34 cellular contexts compared by ENCODE assay signal in the genomic region with DNA sequence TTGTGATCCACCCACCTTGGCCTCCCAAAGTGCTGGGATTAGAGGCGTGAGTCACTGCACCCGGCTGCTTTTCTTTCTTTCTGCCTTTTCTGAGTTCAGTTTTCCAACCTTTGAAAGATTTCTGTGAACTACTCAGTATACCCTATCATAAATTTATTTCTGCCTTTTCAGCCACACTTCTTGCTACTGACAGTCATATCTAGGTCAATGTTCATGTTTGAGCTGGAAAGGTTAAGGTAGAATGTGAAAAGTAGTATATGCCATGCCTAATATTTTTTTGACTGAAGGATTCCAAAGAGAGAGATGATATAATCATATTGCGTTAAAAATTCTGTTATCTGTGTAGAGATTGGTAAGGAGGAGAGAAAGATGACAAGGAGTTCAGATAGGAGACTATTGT.
"Had no signal": no experiment of that assay in that cellular context is flagged by ENCODE, and none has a peak within 500 bp of the region (broad histone marks: within the 10 kb centered on the region; RNA-seq: fewer than 3 reads in every experiment).

No MANE protein-coding gene starts in this region.

- DNase-seq: Karpas-422, Kasumi-1, MG63, MM.1S, MV-4-11, NCI-H1048, NCI-H1092, NCI-H1092 treated with DMSO at 0.1 percent for 48 hours, NCI-H1105, NCI-H1105 treated with DMSO at 0.1 percent for 48 hours, NCI-H1417, NCI-H1417 treated with DMSO at 0.1 percent for 48 hours, NCI-H1436, NCI-H1436 treated with DMSO at 0.1 percent for 48 hours, NCI-H146, NCI-H1694, NCI-H1694 treated with DMSO at 0.1 percent for 48 hours, NCI-H187, NCI-H187 treated with DMSO at 0.1 percent for 48 hours, NCI-H1930, NCI-H2029, NCI-H2029 treated with DMSO at 0.1 percent for 48 hours, NCI-H2081, NCI-H2081 treated with DMSO at 0.1 percent for 48 hours, NCI-H2107, NCI-H2171, NCI-H2171 treated with DMSO at 0.1 percent for 48 hours, NCI-H2227 treated with DMSO at 0.1 percent for 48 hours, NCI-H226, NCI-H345, NCI-H446, NCI-H446 treated with DMSO at 0.1 percent for 48 hours, NCI-H510A, NCI-H510A treated with DMSO at 0.1 percent for 48 hours had no signal
